9 cellular contexts compared by ENCODE assay signal in the genomic region with DNA sequence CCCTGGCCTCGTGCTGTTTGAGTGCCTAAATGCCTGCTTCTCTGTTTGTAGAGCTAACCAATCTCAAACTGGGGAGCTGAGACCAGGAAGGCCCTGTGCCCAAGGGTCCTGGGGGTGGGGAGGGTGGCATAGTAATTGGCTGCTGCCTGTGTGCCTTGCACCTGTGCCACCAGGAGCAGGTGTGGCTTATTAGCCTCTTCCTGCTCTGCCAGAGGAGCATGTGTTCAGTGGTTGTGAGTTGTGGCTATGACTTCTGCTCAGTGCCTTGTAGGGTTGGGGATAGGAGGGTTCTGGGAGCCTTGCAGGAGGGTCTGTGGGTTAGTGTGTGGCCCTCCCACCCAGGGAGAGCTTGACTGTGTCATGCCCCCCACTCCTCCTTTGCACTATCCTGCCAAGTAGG.
DNase-seq lines count a peak whose midpoint lies in the region; ATAC-seq and TF ChIP-seq lines count a peak whose summit lies in the region.
"Had no signal": no experiment of that assay in that cellular context is flagged by ENCODE, and none has a peak within 500 bp of the region (broad histone marks: within the 10 kb centered on the region; RNA-seq: fewer than 3 reads in every experiment).

No MANE protein-coding gene starts in this region.

- no peaks in the 10 kb centered on the region for H3K27me3 Mint-ChIP-seq in activated CD8-positive, alpha-beta T cell treated with anti-CD3 and anti-CD28 coated beads, Interleukin-2, amount 10 ng/mL, durations not matched to agents 7 days and 5 days (ENCODE audit: low read depth)
- H3K27me3 Mint-ChIP-seq in activated CD8-positive, alpha-beta T cell treated with anti-CD3 and anti-CD28 coated beads for 36 hours: no peaks in the 10 kb centered on the region

- H3K4me1 Mint-ChIP-seq in activated CD8-positive, alpha-beta T cell treated with anti-CD3 and anti-CD28 coated beads, Interleukin-2, amount 10 ng/mL, durations not matched to agents 7 days and 5 days (ENCODE audit: low read depth): peaks cover 94% of the 10 kb centered on the region
- H3K4me1 Mint-ChIP-seq in activated CD8-positive, alpha-beta T cell treated with anti-CD3 and anti-CD28 coated beads for 36 hours (ENCODE audit: low read depth): peaks cover 91% of the 10 kb centered on the region

- no peak overlapping the region for H2AK5ac ChIP-seq in mesenchymal stem cell (ENCODE audit: low read length, severe bottlenecking)

- H3K27ac ChIP-seq in VCaP: peak overlapping the region; percentile 100
- no peak overlapping the region for H3K27ac ChIP-seq in mesenchymal stem cell (ENCODE audit: low read length, poor library complexity, severe bottlenecking)
- H3K27ac ChIP-seq in thyroid gland: peak overlapping the region; percentile 99 to 100 (median 100)

- H2AFZ ChIP-seq in mesenchymal stem cell (ENCODE audit: low read depth, low read length): no peak overlapping the region

- H3K9me3 ChIP-seq in mesenchymal stem cell (ENCODE audit: control insufficient read depth, low read length) (no peaks in the 10 kb centered on the region), thyroid gland (no peaks in the 10 kb centered on the region)

- no peak overlapping the region for H3K4me3 Mint-ChIP-seq in activated CD8-positive, alpha-beta T cell treated with anti-CD3 and anti-CD28 coated beads, Interleukin-2, amount 10 ng/mL, durations not matched to agents 7 days and 5 days
- no peak overlapping the region for H3K4me3 Mint-ChIP-seq in activated CD8-positive, alpha-beta T cell treated with anti-CD3 and anti-CD28 coated beads for 36 hours
- H3K4me3 Mint-ChIP-seq: dendritic cell treated with granulocyte-macrophage colony-stimulating factor and Interleukin-4, amounts not matched to agents 40 ng/mL and 50 ng/mL, for 4 days had no signal

- H3K18ac ChIP-seq in mesenchymal stem cell (ENCODE audit: low read depth in 1 of 2, low read length in 2 of 2): peak overlapping the region; percentile 38 to 92

- H2BK5ac ChIP-seq in mesenchymal stem cell (ENCODE audit: low read depth, low read length, poor library complexity, severe bottlenecking): no peak overlapping the region

- peak overlapping the region in 1 of 2 experiments; percentile 16 for H3K23ac ChIP-seq in mesenchymal stem cell (ENCODE audit: low read length in 2 of 2)

- H3K14ac ChIP-seq in mesenchymal stem cell (ENCODE audit: low read length in 2 of 2): peak overlapping the region in 1 of 2 experiments; percentile 88

- TF ChIP-seq CTCF in activated CD8-positive, alpha-beta T cell treated with anti-CD3 and anti-CD28 coated beads for 36 hours (IDR thresholded peaks at IDR 0.05): no peak
- no peak for TF ChIP-seq CTCF in VCaP (conservative IDR thresholded peaks at IDR 0.05)
- no peak for TF ChIP-seq CTCF in thyroid gland (IDR thresholded peaks at IDR 0.05)

- peak overlapping the region; percentile 77 for H3K27ac Mint-ChIP-seq in activated CD8-positive, alpha-beta T cell treated with anti-CD3 and anti-CD28 coated beads, Interleukin-2, amount 10 ng/mL, durations not matched to agents 7 days and 5 days
- H3K27ac Mint-ChIP-seq in activated CD8-positive, alpha-beta T cell treated with anti-CD3 and anti-CD28 coated beads for 36 hours: no peak overlapping the region
- H3K27ac Mint-ChIP-seq: dendritic cell treated with granulocyte-macrophage colony-stimulating factor and Interleukin-4, amounts not matched to agents 40 ng/mL and 50 ng/mL, for 4 days had no signal

- H2BK120ac ChIP-seq in mesenchymal stem cell (ENCODE audit: low read depth, low read length): no peak overlapping the region

- no peak for TF ChIP-seq POLR2A in thyroid gland (IDR thresholded peaks at IDR 0.05)

- peak overlapping the region; percentile 66 for H4K91ac ChIP-seq in mesenchymal stem cell (ENCODE audit: low read length)

- WGBS in mesenchymal stem cell: 77% methylated on average over 1 of the region's 1 CpG
- 50 to 64% methylated on average over 1 of the region's 1 CpG for WGBS in thyroid gland, 2 donors

- no peaks in the 10 kb centered on the region for H3K79me1 ChIP-seq in mesenchymal stem cell (replicated peaks; ENCODE audit: low read length, poor library complexity, severe bottlenecking)

- peaks cover 85 to 86% of the 10 kb centered on the region in 2 experiments for H3K27me3 ChIP-seq in mesenchymal stem cell (ENCODE audit: control insufficient read depth in 1 of 2, insufficient read depth in 1 of 2, low read length in 2 of 2)
- H3K27me3 ChIP-seq in thyroid gland: no peaks in the 10 kb centered on the region

- H3K36me3 Mint-ChIP-seq in activated CD8-positive, alpha-beta T cell treated with anti-CD3 and anti-CD28 coated beads, Interleukin-2, amount 10 ng/mL, durations not matched to agents 7 days and 5 days (ENCODE audit: low read depth): peaks cover 4% of the 10 kb centered on the region
- no peaks in the 10 kb centered on the region for H3K36me3 Mint-ChIP-seq in activated CD8-positive, alpha-beta T cell treated with anti-CD3 and anti-CD28 coated beads for 36 hours (ENCODE audit: low read depth)

- H2BK15ac ChIP-seq in mesenchymal stem cell (ENCODE audit: low read depth, poor library complexity, severe bottlenecking): peak overlapping the region; percentile 26

- CTCF ChIA-PET in activated CD8-positive, alpha-beta T cell treated with anti-CD3 and anti-CD28 coated beads, Interleukin-2, amount 10 ng/mL, durations not matched to agents 7 days and 5 days (lab: Charles Lee): interaction anchor here (0.9 to 9.5 kb wide), 6 partner anchors 9 to 110 kb away, joined by 3 to 89 read pairs (median 4); partner anchors contain the start of gene ZBTB16
- CTCF ChIA-PET in activated CD8-positive, alpha-beta T cell treated with anti-CD3 and anti-CD28 coated beads for 36 hours (lab: Charles Lee): interaction anchor here (1.6 to 7.2 kb wide), 3 partner anchors 12 to 173 kb away, joined by 3 to 58 read pairs (median 4); no protein-coding TSS in a partner anchor

- H2BK12ac ChIP-seq in mesenchymal stem cell (ENCODE audit: low read length in 2 of 2): peak overlapping the region; percentile 82 to 92

- DNase-seq in activated CD8-positive, alpha-beta T cell treated with anti-CD3 and anti-CD28 coated beads, Interleukin-2, amount 10 ng/mL, durations not matched to agents 7 days and 5 days: no peak
- DNase-seq in activated CD8-positive, alpha-beta T cell treated with anti-CD3 and anti-CD28 coated beads for 36 hours: no peak
- no peak for DNase-seq in mesenchymal stem cell
- no peak for DNase-seq in thyroid gland
- DNase-seq in DMS53 treated with DMSO at 0.1 percent for 48 hours (lab: John Stamatoyannopoulos, UW; ENCODE audit: unreplicated experiment): no peak
- no peak for DNase-seq in NCI-H1092 treated with DMSO at 0.1 percent for 48 hours (lab: John Stamatoyannopoulos, UW)
- DNase-seq in Ammon's horn (ENCODE audit: low spot score): no peak

- H3K4me3 ChIP-seq in mesenchymal stem cell (ENCODE audit: insufficient read depth in 1 of 2, low read depth in 1 of 2, low read length in 2 of 2) (no peak overlapping the region), thyroid gland (replicated peaks in 1 of 3) (no peak overlapping the region)

- POLR2A ChIA-PET in activated CD8-positive, alpha-beta T cell treated with anti-CD3 and anti-CD28 coated beads, Interleukin-2, amount 10 ng/mL, durations not matched to agents 7 days and 5 days (lab: Charles Lee): interaction anchor here (1.1 to 2.6 kb wide), 2 partner anchors 10 to 15 kb away, joined by 4 to 14 read pairs; no protein-coding TSS in a partner anchor
- POLR2A ChIA-PET in activated CD8-positive, alpha-beta T cell treated with anti-CD3 and anti-CD28 coated beads for 36 hours (lab: Charles Lee): interaction anchor here (1.0 to 1.5 kb wide), 2 partner anchors 9 to 11 kb away, joined by 3 to 4 read pairs; no protein-coding TSS in a partner anchor

- peaks cover 8% of the 10 kb centered on the region for H3K4me1 ChIP-seq in mesenchymal stem cell (ENCODE audit: control insufficient read depth, insufficient read depth, low read depth, low read length)
- H3K4me1 ChIP-seq in thyroid gland: peaks cover 96 to 99% of the 10 kb centered on the region in 2 donors

- intact Hi-C loops in activated CD8-positive, alpha-beta T cell treated with anti-CD3 and anti-CD28 coated beads for 36 hours (cut with micrococcal nuclease): loop anchor here (10.0 kb wide), 1 partner anchor 94 kb away; no protein-coding TSS in a partner anchor
- intact Hi-C loops in thyroid gland (cut with DNase I): no loop called here

- no peak overlapping the region for H3K4me2 ChIP-seq in mesenchymal stem cell (ENCODE audit: low read length, poor library complexity, severe bottlenecking)

- no peak overlapping the region for H3K4ac ChIP-seq in mesenchymal stem cell (ENCODE audit: low read depth in 1 of 2, low read length in 2 of 2)

- H3K36me3 ChIP-seq in mesenchymal stem cell (ENCODE audit: control insufficient read depth in 1 of 2, insufficient read depth in 2 of 2, low read depth in 1 of 2, low read length in 2 of 2) (no peaks in the 10 kb centered on the region), thyroid gland (no peaks in the 10 kb centered on the region)

- no peak overlapping the region for H3K9ac ChIP-seq in mesenchymal stem cell (ENCODE audit: low read length)

- no peaks in the 10 kb centered on the region for H3K9me3 Mint-ChIP-seq in activated CD8-positive, alpha-beta T cell treated with anti-CD3 and anti-CD28 coated beads, Interleukin-2, amount 10 ng/mL, durations not matched to agents 7 days and 5 days (ENCODE audit: insufficient read depth)
- no peaks in the 10 kb centered on the region for H3K9me3 Mint-ChIP-seq in activated CD8-positive, alpha-beta T cell treated with anti-CD3 and anti-CD28 coated beads for 36 hours
- H3K9me3 Mint-ChIP-seq: dendritic cell treated with granulocyte-macrophage colony-stimulating factor and Interleukin-4, amounts not matched to agents 40 ng/mL and 50 ng/mL, for 4 days had no signal

- peak overlapping the region; percentile 35 for H4K8ac ChIP-seq in mesenchymal stem cell (ENCODE audit: low read length)

- no peak for ATAC-seq in activated CD8-positive, alpha-beta T cell treated with anti-CD3 and anti-CD28 coated beads, Interleukin-2, amount 10 ng/mL, durations not matched to agents 7 days and 5 days
- no peak for ATAC-seq in activated CD8-positive, alpha-beta T cell treated with anti-CD3 and anti-CD28 coated beads for 36 hours
